Comparison of ENCODE assay signal across 8 cellular contexts in the genomic region with DNA sequence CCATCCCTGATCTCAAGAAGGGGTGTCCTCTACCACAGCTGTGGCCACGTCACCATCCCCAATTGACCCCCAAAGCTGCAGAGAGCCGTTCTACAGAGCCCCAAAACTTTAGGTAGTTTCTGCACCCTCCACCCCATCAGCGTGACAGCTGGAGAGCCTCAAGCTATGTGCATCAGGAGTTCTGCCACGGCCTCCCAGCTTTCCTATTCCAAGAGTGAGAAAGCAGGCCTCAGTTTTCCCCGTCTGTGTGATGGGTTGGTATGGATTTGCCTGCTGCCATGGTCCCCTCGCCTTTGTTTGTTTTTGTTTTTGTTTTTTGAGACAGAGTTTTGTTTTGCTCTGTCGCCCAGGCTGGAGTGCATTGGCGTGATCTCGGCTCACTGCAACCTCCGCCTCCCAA. TPM values are rescaled to one million over a fixed set of nuclear protein-coding genes. Genes with fewer than 3 reads are reported as not detected.
A peak's percentile ranks its signal among the peaks of the same experiment; 100 is the strongest.
DNase-seq lines count a peak whose midpoint lies in the region; ATAC-seq and TF ChIP-seq lines count a peak whose summit lies in the region.

No MANE protein-coding gene starts in this region.

- peak; percentile 12 for DNase-seq in D341Med (ENCODE audit: low spot score)
- DNase-seq in fibroblast of the aortic adventitia (ENCODE audit: low read depth): no peak
- DNase-seq in skeletal muscle cell (ENCODE audit: low read depth): no peak
- no peak for DNase-seq in NCI-H1436 treated with DMSO at 0.1 percent for 48 hours (lab: John Stamatoyannopoulos, UW)
- DNase-seq in NCI-H774 (lab: John Stamatoyannopoulos, UW): no peak
- DNase-seq in NCI-H187 (lab: John Stamatoyannopoulos, UW): no peak

- peak overlapping the region; percentile 90 for H3K4me3 ChIP-seq in fibroblast of the aortic adventitia (ENCODE audit: low read depth, low read length)
- peak overlapping the region; percentile 82 for H3K4me3 ChIP-seq in skeletal muscle cell (ENCODE audit: low read depth, low read length)

- peak overlapping the region; percentile 96 for H3K27ac ChIP-seq in VCaP

- ATAC-seq in HG02798 (IDR thresholded peaks at IDR 0.05; ENCODE audit: poor library complexity, unreplicated experiment): no peak

- no peak for TF ChIP-seq CTCF in VCaP (conservative IDR thresholded peaks at IDR 0.05)
- TF ChIP-seq CTCF in fibroblast of the aortic adventitia (IDR thresholded peaks at IDR 0.05; ENCODE audit: insufficient read depth, low read length): no peak

RNA-seq across cellular contexts. Expression of gene BCL3, which starts 1.5 kb away (rescaled TPM):
- 3.8 and 13.4 TPM in 2 replicates for total RNA-seq in fibroblast of the aortic adventitia (ENCODE audit: low replicate concordance)

RNA-seq across cellular contexts. Expression of gene CBLC, which starts 27.7 kb away (rescaled TPM):
- not detected in 2 replicates for total RNA-seq in fibroblast of the aortic adventitia (ENCODE audit: low replicate concordance)

RNA-seq across cellular contexts. Expression of gene CEACAM16, which starts 51.0 kb away (rescaled TPM):
- total RNA-seq in fibroblast of the aortic adventitia (ENCODE audit: low replicate concordance): not detected in 2 replicates

RNA-seq across cellular contexts. Expression of gene BCAM, which starts 58.9 kb away (rescaled TPM):
- 5.9 and 24.2 TPM in 2 replicates for total RNA-seq in fibroblast of the aortic adventitia (ENCODE audit: low replicate concordance)
